27 cellular contexts compared by ENCODE assay signal in the genomic region with DNA sequence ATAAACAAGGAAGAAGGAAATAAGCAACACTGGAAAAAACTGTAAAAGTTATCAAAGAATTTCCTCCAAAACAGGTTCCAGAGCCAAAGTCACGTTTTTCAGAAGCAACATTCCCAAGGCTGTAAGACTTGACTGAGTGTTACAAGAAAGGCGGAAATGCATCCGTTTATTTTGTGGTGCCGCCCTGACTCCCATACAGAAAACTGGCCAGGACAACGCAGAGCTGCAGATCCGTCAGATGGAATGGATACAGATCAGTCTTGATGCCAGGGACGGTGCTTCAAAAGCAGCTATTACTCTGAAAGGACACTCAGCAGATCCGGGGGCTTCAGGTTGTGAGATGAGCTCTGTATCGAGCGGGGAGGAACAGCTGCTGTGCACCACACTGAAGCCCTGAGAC.
DNase-seq lines count a peak whose midpoint lies in the region; ATAC-seq, FAIRE-seq and TF ChIP-seq lines count a peak whose summit lies in the region.
"Had no signal": no experiment of that assay in that cellular context is flagged by ENCODE, and none has a peak within 500 bp of the region (broad histone marks: within the 10 kb centered on the region; RNA-seq: fewer than 3 reads in every experiment).

No MANE protein-coding gene starts in this region.

- H3K18ac ChIP-seq in H1 (ENCODE audit: extremely low read depth, low read length) (no peak overlapping the region), neuronal stem cell (ENCODE audit: low read length) (peak overlapping the region; percentile 11)

- H4K91ac ChIP-seq in H1 (replicated peaks; ENCODE audit: insufficient read length, low read length), result no peak overlapping the region
- H4K91ac ChIP-seq in neuronal stem cell (ENCODE audit: low read depth, low read length, poor library complexity), result no peak overlapping the region

- FAIRE-seq in A549 (lab: Jason Lieb, UNC) (peak; percentile 79), H1 (lab: Jason Lieb, UNC) (no peak)
- FAIRE-seq: A204.1, GM12878, GM12892, GM18507, GM19239 had no signal

- H3K79me1 ChIP-seq in H1 (ENCODE audit: low read depth, low read length) (no peaks in the 10 kb centered on the region), neuronal stem cell (ENCODE audit: low read depth, low read length) (no peaks in the 10 kb centered on the region)

- 0 out of 3 replicates have a peak, but pooled peaks cover 2% of the 10 kb centered on the region for H3K4me1 Mint-ChIP-seq in GM23338
- H3K4me1 Mint-ChIP-seq: B cell had no signal

- H4K8ac ChIP-seq in H1 (ENCODE audit: extremely low read depth, insufficient read depth, low read length), result no peak overlapping the region
- H4K8ac ChIP-seq in neuronal stem cell (ENCODE audit: low read depth, low read length), result no peak overlapping the region

- H3K4me2 ChIP-seq in A549 (no peak overlapping the region), GM23338 (no peak overlapping the region), H1 (ENCODE audit: insufficient read depth in 1 of 2, low read depth in 2 of 2, low read length in 2 of 2) (no peak overlapping the region), neuronal stem cell (ENCODE audit: insufficient read depth, low read length, poor library complexity, severe bottlenecking) (no peak overlapping the region)
- H3K4me2 ChIP-seq: BLaER1 treated with 17β-estradiol and CSF1 and Interleukin-3, amounts not matched to agents 10 nM and 100 nM had no signal

- peaks cover 1% of the 10 kb centered on the region for H3K27me3 Mint-ChIP-seq in GM23338 (ENCODE audit: insufficient read depth, low read depth, poor library complexity)
- H3K27me3 Mint-ChIP-seq: B cell; CD4-positive, alpha-beta T cell had no signal

- H3K23ac ChIP-seq in H1 (ENCODE audit: insufficient read length) (no peak overlapping the region), neuronal stem cell (ENCODE audit: low read depth, low read length, poor library complexity) (no peak overlapping the region)

- H2BK5ac ChIP-seq in H1 (ENCODE audit: low read depth, low read length) (no peak overlapping the region), neuronal stem cell (ENCODE audit: low read length) (no peak overlapping the region)

- no peak for TF ChIP-seq RAD21 in A549 (conservative IDR thresholded peaks at IDR 0.05 in 1 of 2, IDR thresholded peaks at IDR 0.05 in 1 of 2)
- TF ChIP-seq RAD21 in H1 (IDR thresholded peaks at IDR 0.05 in 1 of 2, conservative IDR thresholded peaks at IDR 0.05 in 1 of 2; ENCODE audit: low read depth in 2 of 2, low read length in 2 of 2), result no peak

- 30% methylated on average over 10 of the region's 10 CpGs for WGBS in A549 (ENCODE audit: missing lambda C conversion rate)
- WGBS in H1 (ENCODE audit: extremely low coverage in 1 of 2, insufficient coverage in 1 of 2, insufficient read length in 1 of 2, insufficient replicate concordance in 2 of 2, low coverage in 1 of 2, low lambda C conversion rate in 2 of 2, missing lambda C conversion rate in 1 of 2), 2 experiments, result 83% methylated on average over 10 of the region's 10 CpGs; no CpG with 5 or more reads in 1 of the 2 experiments
- WGBS in neuronal stem cell (ENCODE audit: extremely low coverage in 2 of 2, insufficient read length in 2 of 2, insufficient replicate concordance in 1 of 2), 2 donors, result no CpG with 5 or more reads among the region's 10 CpGs

- ATAC-seq in A549, result no peak
- ATAC-seq in GM23338, result no peak
- ATAC-seq in GM18858 (IDR thresholded peaks at IDR 0.05; ENCODE audit: unreplicated experiment), result no peak
- ATAC-seq: CD8-positive, alpha-beta T cell; GM12878 had no signal

- H3K36me3 Mint-ChIP-seq in GM23338 (ENCODE audit: low read depth), result no peaks in the 10 kb centered on the region
- H3K36me3 Mint-ChIP-seq: CD8-positive, alpha-beta T cell had no signal

- TF ChIP-seq EP300 in A549 (IDR thresholded peaks at IDR 0.05), result no peak
- no peak for TF ChIP-seq EP300 in H1 (IDR thresholded peaks at IDR 0.05; ENCODE audit: borderline replicate concordance in 1 of 2, low read depth in 2 of 2, low read length in 2 of 2)

- H3K4me1 ChIP-seq in A549, result no peaks in the 10 kb centered on the region
- no peaks in the 10 kb centered on the region for H3K4me1 ChIP-seq in GM23338 (ENCODE audit: insufficient read depth)
- H3K4me1 ChIP-seq in H1 (replicated peaks in 1 of 4; ENCODE audit: control insufficient read depth in 3 of 4, insufficient read depth in 4 of 4, low read length in 3 of 4), result no peaks in the 10 kb centered on the region
- H3K4me1 ChIP-seq in neuronal stem cell (ENCODE audit: control insufficient read depth in 2 of 2, insufficient read depth in 1 of 2, low read depth in 1 of 2, low read length in 2 of 2), result peaks cover 0 to 2% of the 10 kb centered on the region in 2 donors

- POLR2A ChIA-PET in A549 (lab: Yijun Ruan, JAX), result no interaction called here
- POLR2A ChIA-PET in H1 (lab: Charles Lee; ENCODE audit: partially characterized antibody), result interaction anchor here (0.6 kb wide), 1 partner anchor 31 kb away, joined by 3 read pairs; no protein-coding TSS in a partner anchor

- H3K9me3 ChIP-seq in A549 (no peaks in the 10 kb centered on the region), H1 (ENCODE audit: insufficient read depth in 2 of 2, low read depth in 1 of 2, low read length in 1 of 2) (0 out of 4 replicates have a peak, but pooled peaks cover 0 to 4% of the 10 kb centered on the region in 2 experiments), neuronal stem cell (replicated peaks in 1 of 2; ENCODE audit: control insufficient read depth in 2 of 2, insufficient read depth in 1 of 2, low read depth in 1 of 2, low read length in 2 of 2) (peaks cover 0 to 2% of the 10 kb centered on the region in 2 donors)
- H3K9me3 ChIP-seq: BLaER1 treated with 17β-estradiol and CSF1 and Interleukin-3, amounts not matched to agents 10 nM and 100 nM had no signal

- H3K9me2 ChIP-seq in GM23338 (ENCODE audit: insufficient read depth), result no peaks in the 10 kb centered on the region; the same call in 1 of the 2 replicates

- H3K4me3 Mint-ChIP-seq in GM23338, result no peak overlapping the region
- H3K4me3 Mint-ChIP-seq: B cell; CD4-positive, alpha-beta T cell; CD8-positive, alpha-beta T cell had no signal

- no peak overlapping the region for H3K56ac ChIP-seq in H1 (replicated peaks; ENCODE audit: insufficient read length, low read depth, low read length)

- TF ChIP-seq POLR2A in A549 (IDR thresholded peaks at IDR 0.05; ENCODE audit: low read length) (no peak), H1 (IDR thresholded peaks at IDR 0.05; ENCODE audit: control extremely low read depth in 1 of 2, low read depth in 2 of 2, low read length in 2 of 2) (no peak)

- no peaks in the 10 kb centered on the region for H3K36me3 ChIP-seq in GM23338 (ENCODE audit: insufficient read depth)
- no peaks in the 10 kb centered on the region for H3K36me3 ChIP-seq in H1 (ENCODE audit: control insufficient read depth in 2 of 4, insufficient read depth in 4 of 4, low read length in 3 of 4)
- no peaks in the 10 kb centered on the region for H3K36me3 ChIP-seq in neuronal stem cell (replicated peaks in 1 of 2; ENCODE audit: control insufficient read depth in 2 of 2, insufficient read depth in 2 of 2, low read length in 2 of 2)
- H3K36me3 ChIP-seq: BLaER1 treated with 17β-estradiol and CSF1 and Interleukin-3, amounts not matched to agents 10 nM and 100 nM had no signal

- H2BK120ac ChIP-seq in H1 (replicated peaks; ENCODE audit: low read depth, low read length) (no peak overlapping the region), neuronal stem cell (ENCODE audit: low read depth, low read length) (no peak overlapping the region)

- H2AK5ac ChIP-seq in H1 (ENCODE audit: low read depth, low read length), result no peak overlapping the region
- H2AK5ac ChIP-seq in neuronal stem cell (ENCODE audit: low read depth, low read length), result no peak overlapping the region

- CTCF ChIA-PET in A549 (lab: Yijun Ruan, JAX), result interaction anchor here (1.7 kb wide), 1 partner anchor 12 kb away, joined by 5 read pairs; no protein-coding TSS in a partner anchor
- CTCF ChIA-PET in H1 (lab: Charles Lee; ENCODE audit: partially characterized antibody), result interaction anchor here (0.9 to 1.2 kb wide), 2 partner anchors 11 to 304 kb away, joined by 3 read pairs; no protein-coding TSS in a partner anchor

- H3K4ac ChIP-seq in H1 (replicated peaks; ENCODE audit: insufficient read length, low read depth, low read length), result no peak overlapping the region
- no peak overlapping the region for H3K4ac ChIP-seq in neuronal stem cell (ENCODE audit: low read length)

- H3K9me3 Mint-ChIP-seq in GM23338, result 0 out of 3 replicates have a peak, but pooled peaks cover 3% of the 10 kb centered on the region
- H3K9me3 Mint-ChIP-seq: CD8-positive, alpha-beta T cell had no signal

- H4K5ac ChIP-seq in H1 (ENCODE audit: insufficient read length, low read depth, low read length), result no peak overlapping the region

- H3F3A ChIP-seq in GM23338 (replicated peaks; ENCODE audit: low read depth), result no peaks in the 10 kb centered on the region

- H3K27ac Mint-ChIP-seq in GM23338, result no peak overlapping the region
- H3K27ac Mint-ChIP-seq: B cell; CD4-positive, alpha-beta T cell; CD8-positive, alpha-beta T cell had no signal

- H3K79me2 ChIP-seq in GM23338 (replicated peaks; ENCODE audit: insufficient read depth) (no peaks in the 10 kb centered on the region), H1 (ENCODE audit: control insufficient read depth in 1 of 2, insufficient read depth in 2 of 2, low read length in 2 of 2) (no peaks in the 10 kb centered on the region)

- H3K27me3 ChIP-seq in GM23338 (ENCODE audit: insufficient read depth) (no peaks in the 10 kb centered on the region), H1 (replicated peaks in 1 of 4; ENCODE audit: control insufficient read depth in 3 of 4, extremely low read depth in 1 of 4, insufficient read depth in 3 of 4, low read length in 3 of 4) (no peaks in the 10 kb centered on the region), neuronal stem cell (ENCODE audit: control insufficient read depth in 3 of 3, insufficient read depth in 3 of 3, low read depth in 1 of 3, low read length in 3 of 3) (no peaks in the 10 kb centered on the region)
- H3K27me3 ChIP-seq: BLaER1 treated with 17β-estradiol and CSF1 and Interleukin-3, amounts not matched to agents 10 nM and 100 nM had no signal

- no peak overlapping the region for H2BK20ac ChIP-seq in H1 (ENCODE audit: low read length)

- H2BK12ac ChIP-seq in H1 (ENCODE audit: low read depth, low read length), result no peak overlapping the region
- H2BK12ac ChIP-seq in neuronal stem cell (ENCODE audit: low read length), result no peak overlapping the region

- no peaks in the 10 kb centered on the region for H4K20me1 ChIP-seq in GM23338 (replicated peaks; ENCODE audit: insufficient read depth)
- H4K20me1 ChIP-seq in H1 (replicated peaks in 1 of 2; ENCODE audit: control insufficient read depth in 1 of 2, insufficient read depth in 2 of 2, low read length in 2 of 2), result no peaks in the 10 kb centered on the region
- H4K20me1 ChIP-seq: BLaER1 treated with 17β-estradiol and CSF1 and Interleukin-3, amounts not matched to agents 10 nM and 100 nM had no signal

- no peak overlapping the region for H3K4me3 ChIP-seq in A549
- no peak overlapping the region for H3K4me3 ChIP-seq in GM23338
- no peak overlapping the region for H3K4me3 ChIP-seq in H1 (ENCODE audit: extremely low read depth in 1 of 4, insufficient read depth in 2 of 4, low read depth in 3 of 4, low read length in 4 of 4)
- H3K4me3 ChIP-seq in neuronal stem cell (ENCODE audit: low read length in 2 of 2), result no peak overlapping the region
- H3K4me3 ChIP-seq: BLaER1 treated with 17β-estradiol and CSF1 and Interleukin-3, amounts not matched to agents 10 nM and 100 nM; GM12878 had no signal

- no peaks in the 10 kb centered on the region for H3K23me2 ChIP-seq in H1 (ENCODE audit: low read depth, low read length)

- H3K14ac ChIP-seq in H1 (ENCODE audit: insufficient read length) (no peak overlapping the region), neuronal stem cell (ENCODE audit: low read length) (no peak overlapping the region)

- H3K9ac ChIP-seq in H1 (replicated peaks in 1 of 4; ENCODE audit: extremely low read depth in 1 of 4, low read depth in 3 of 4, low read length in 3 of 4), result no peak overlapping the region
- no peak overlapping the region for H3K9ac ChIP-seq in neuronal stem cell (ENCODE audit: low read depth, low read length, poor library complexity)
- H3K9ac ChIP-seq: BLaER1 treated with 17β-estradiol and CSF1 and Interleukin-3, amounts not matched to agents 10 nM and 100 nM had no signal

- no peak overlapping the region for H3K27ac ChIP-seq in A549
- no peak overlapping the region for H3K27ac ChIP-seq in GM23338 (ENCODE audit: low read depth)
- no peak overlapping the region for H3K27ac ChIP-seq in H1 (ENCODE audit: low read depth, low read length)
- no peak overlapping the region for H3K27ac ChIP-seq in neuronal stem cell (replicated peaks; ENCODE audit: low read length)
- H3K27ac ChIP-seq: BLaER1 treated with 17β-estradiol and CSF1 and Interleukin-3, amounts not matched to agents 10 nM and 100 nM; C4-2B had no signal

- H2AFZ ChIP-seq in GM23338, result peak overlapping the region; percentile 32; the same call in 1 of the 2 replicates
- H2AFZ ChIP-seq in H1 (ENCODE audit: low read length), result 0 out of 2 replicates have a peak overlapping the region, but pooled peaks have one; percentile 72
- H2AFZ ChIP-seq in neuronal stem cell (ENCODE audit: low read length), result no peak overlapping the region

- no peak for TF ChIP-seq CTCF in A549 (IDR thresholded peaks at IDR 0.05)
- no peak for TF ChIP-seq CTCF in GM23338 (conservative IDR thresholded peaks at IDR 0.05; ENCODE audit: low read depth in 2 of 2)
- TF ChIP-seq CTCF in H1 (IDR thresholded peaks at IDR 0.05; ENCODE audit: control extremely low read depth in 1 of 3, insufficient read depth in 1 of 3, low read depth in 1 of 3, low read length in 3 of 3), result no peak

- H2BK15ac ChIP-seq in H1 (ENCODE audit: low read length) (no peak overlapping the region), neuronal stem cell (ENCODE audit: low read length) (no peak overlapping the region)

- DNase-seq in A549 (ENCODE audit: low read depth in 1 of 2, low spot score in 1 of 2) (no peak), GM23338 (ENCODE audit: low spot score) (no peak), H1 (ENCODE audit: low read depth in 1 of 2, low spot score in 2 of 2) (no peak), neuronal stem cell (ENCODE audit: low spot score) (no peak), kidney tubule cell (ENCODE audit: low spot score) (no peak), SIG-M5 treated with dmso at 0.1 percent for 504 hours (lab: John Stamatoyannopoulos, UW; ENCODE audit: unreplicated experiment) (no peak)
- DNase-seq in stimulated activated CD4-positive, alpha-beta T cell treated with anti-CD3 and anti-CD28 coated beads, Interleukin-2, amount 100 ng/mL, for 24 hours, result no peak
- DNase-seq: 8988T; AML-193; CD4-positive, alpha-beta T cell; CD8-positive, alpha-beta T cell; DMS 273 treated with DMSO at 0.1 percent for 48 hours; DMS153; DMS53; DMS79; DND-41; EL; GDM1 had no signal
